Comparison of ENCODE assay signal across 38 cellular contexts in the genomic region with DNA sequence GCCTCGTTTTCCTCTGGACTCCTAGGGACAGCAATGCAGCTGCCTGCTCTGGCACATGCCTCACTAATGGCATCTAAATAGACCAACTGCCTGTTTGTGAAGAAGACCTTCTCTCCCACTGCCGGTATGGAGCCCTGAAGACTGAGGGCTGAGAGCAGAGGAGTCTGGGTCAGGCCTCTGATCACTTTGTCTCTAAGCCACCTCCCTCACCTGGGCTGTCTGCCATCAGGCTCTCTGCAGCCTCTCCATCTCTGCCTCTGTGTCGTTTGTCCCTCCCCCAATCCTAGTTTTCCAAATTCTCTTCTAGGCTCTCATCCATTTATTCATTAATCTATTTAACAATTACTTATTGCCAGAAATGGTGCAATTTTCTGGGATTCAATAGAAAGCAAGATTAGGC. TPM values are rescaled to one million over a fixed set of nuclear protein-coding genes. Genes with fewer than 3 reads are reported as not detected.
"Had no signal": no experiment of that assay in that cellular context is flagged by ENCODE, and none has a peak within 500 bp of the region (broad histone marks: within the 10 kb centered on the region; RNA-seq: fewer than 3 reads in every experiment).

No MANE protein-coding gene starts in this region.

- H3K4me3 ChIP-seq: MG63 had no signal

- DNase-seq: Kasumi-1, MG63, MM.1S, MV-4-11, NCI-H1048, NCI-H1092, NCI-H1092 treated with DMSO at 0.1 percent for 48 hours, NCI-H1105, NCI-H1105 treated with DMSO at 0.1 percent for 48 hours, NCI-H1417, NCI-H1417 treated with DMSO at 0.1 percent for 48 hours, NCI-H1436, NCI-H1436 treated with DMSO at 0.1 percent for 48 hours, NCI-H146, NCI-H1694, NCI-H1694 treated with DMSO at 0.1 percent for 48 hours, NCI-H187, NCI-H187 treated with DMSO at 0.1 percent for 48 hours, NCI-H1930, NCI-H2029, NCI-H2029 treated with DMSO at 0.1 percent for 48 hours, NCI-H2081, NCI-H2081 treated with DMSO at 0.1 percent for 48 hours, NCI-H2107, NCI-H2171, NCI-H2171 treated with DMSO at 0.1 percent for 48 hours, NCI-H2227 treated with DMSO at 0.1 percent for 48 hours, NCI-H226, NCI-H345, NCI-H446, NCI-H446 treated with DMSO at 0.1 percent for 48 hours, NCI-H510A, NCI-H510A treated with DMSO at 0.1 percent for 48 hours had no signal

- H3K36me3 ChIP-seq: MG63 had no signal

- H3K27ac ChIP-seq: KMS-11 had no signal

RNA-seq across cellular contexts. Expression of a gene that starts 15.2 kb away (rescaled TPM):
- total RNA-seq: LHCN-M2, M059J, MCF 10A, NCI-H460 had no signal

RNA-seq across cellular contexts. Expression of a gene that starts 35.3 kb away (rescaled TPM):
- total RNA-seq: LHCN-M2, M059J, MCF 10A, NCI-H460 had no signal
